14 cellular contexts compared by ENCODE assay signal in genomic region chr1:2104621-2105427, GRCh38. TPM values are rescaled to one million over a fixed set of nuclear protein-coding genes. Genes with fewer than 3 reads are reported as not detected.
A peak's percentile ranks its signal among the peaks of the same experiment; 100 is the strongest.
DNase-seq lines count a peak whose midpoint lies in the region; ATAC-seq and TF ChIP-seq lines count a peak whose summit lies in the region.
"Had no signal": no experiment of that assay in that cellular context is flagged by ENCODE, and none has a peak within 500 bp of the region (broad histone marks: within the 10 kb centered on the region; RNA-seq: fewer than 3 reads in every experiment).

No MANE protein-coding gene starts in this region.

- no peak overlapping the region for H3K4me3 ChIP-seq in neural progenitor cell
- H3K4me3 ChIP-seq in foreskin fibroblast (ENCODE audit: low read depth in 1 of 2, low read length in 2 of 2), result no peak overlapping the region

- TF ChIP-seq CTCF in glutamatergic neuron (IDR thresholded peaks at IDR 0.05; ENCODE audit: partially characterized antibody, unreplicated experiment) (no peak), neural progenitor cell (IDR thresholded peaks at IDR 0.05) (peak; percentile 29), foreskin fibroblast (IDR thresholded peaks at IDR 0.05; ENCODE audit: low read depth, low read length) (no peak)

- H3K79me2 ChIP-seq in neural progenitor cell (ENCODE audit: low read depth), result no peaks in the 10 kb centered on the region

- H3K4me2 ChIP-seq in neural progenitor cell, result no peak overlapping the region

- H3K36me3 ChIP-seq in neural progenitor cell, result no peaks in the 10 kb centered on the region

- H3K27me3 Mint-ChIP-seq in glutamatergic neuron (ENCODE audit: unreplicated experiment), result peaks cover 21% of the 10 kb centered on the region
- H3K27me3 Mint-ChIP-seq in neural progenitor cell (ENCODE audit: insufficient read depth, low read depth), result peaks cover 12% of the 10 kb centered on the region
- H3K27me3 Mint-ChIP-seq: activated naive CD8-positive, alpha-beta T cell treated with anti-CD3 and anti-CD28 coated beads, Interleukin-2, amount 10 ng/mL, durations not matched to agents 7 days and 5 days; CD4-positive, CD25-positive, alpha-beta regulatory T cell had no signal

- peaks cover 6% of the 10 kb centered on the region for H3K36me3 Mint-ChIP-seq in glutamatergic neuron (ENCODE audit: unreplicated experiment)
- H3K36me3 Mint-ChIP-seq in neural progenitor cell, result no peaks in the 10 kb centered on the region
- H3K36me3 Mint-ChIP-seq: activated naive CD8-positive, alpha-beta T cell treated with anti-CD3 and anti-CD28 coated beads, Interleukin-2, amount 10 ng/mL, durations not matched to agents 7 days and 5 days had no signal

- H3K27ac Mint-ChIP-seq in glutamatergic neuron (ENCODE audit: unreplicated experiment), result peak overlapping the region; percentile 35
- H3K27ac Mint-ChIP-seq in neural progenitor cell, result no peak overlapping the region
- H3K27ac Mint-ChIP-seq: activated naive CD8-positive, alpha-beta T cell treated with anti-CD3 and anti-CD28 coated beads, Interleukin-2, amount 10 ng/mL, durations not matched to agents 7 days and 5 days; CD4-positive, CD25-positive, alpha-beta regulatory T cell had no signal

- H3K4me1 Mint-ChIP-seq in glutamatergic neuron (ENCODE audit: low read depth, unreplicated experiment) (peaks cover 33% of the 10 kb centered on the region), neural progenitor cell (peaks cover 16% of the 10 kb centered on the region)
- H3K4me1 Mint-ChIP-seq: activated naive CD8-positive, alpha-beta T cell treated with anti-CD3 and anti-CD28 coated beads, Interleukin-2, amount 10 ng/mL, durations not matched to agents 7 days and 5 days had no signal

- no peaks in the 10 kb centered on the region for H3K4me1 ChIP-seq in neural progenitor cell

- no peak overlapping the region for H2AFZ ChIP-seq in neural progenitor cell (replicated peaks)

- no peak overlapping the region for H3K27ac ChIP-seq in neural progenitor cell

- peak; percentile 72 for DNase-seq in DMS153 treated with DMSO at 0.1 percent for 48 hours (lab: John Stamatoyannopoulos, UW; ENCODE audit: unreplicated experiment)
- peak; percentile 84 for DNase-seq in NCI-H510A (lab: John Stamatoyannopoulos, UW)
- DNase-seq in glutamatergic neuron, result peak; percentile 30
- peak; percentile 41 for DNase-seq in neural progenitor cell (ENCODE audit: low spot score)
- DNase-seq in UCSD-AML1 (lab: John Stamatoyannopoulos, UW; ENCODE audit: unreplicated experiment), result no peak
- no peak for DNase-seq in foreskin fibroblast
- DNase-seq: activated naive CD8-positive, alpha-beta T cell treated with anti-CD3 and anti-CD28 coated beads, Interleukin-2, amount 10 ng/mL, durations not matched to agents 7 days and 5 days; CD4-positive, CD25-positive, alpha-beta regulatory T cell; Karpas-422; NCI-H2081 treated with DMSO at 0.1 percent for 48 hours; T-helper 9 cell had no signal

- H4K20me1 ChIP-seq in neural progenitor cell (ENCODE audit: low read depth), result peaks cover 12% of the 10 kb centered on the region

- ATAC-seq in GM21360 (IDR thresholded peaks at IDR 0.05; ENCODE audit: unreplicated experiment) (no peak), GM19397 (IDR thresholded peaks at IDR 0.05; ENCODE audit: unreplicated experiment) (no peak)
- ATAC-seq: HCT116 had no signal

- no peak overlapping the region for H3K4me3 Mint-ChIP-seq in glutamatergic neuron (ENCODE audit: unreplicated experiment)
- no peak overlapping the region for H3K4me3 Mint-ChIP-seq in neural progenitor cell
- H3K4me3 Mint-ChIP-seq: activated naive CD8-positive, alpha-beta T cell treated with anti-CD3 and anti-CD28 coated beads, Interleukin-2, amount 10 ng/mL, durations not matched to agents 7 days and 5 days; CD4-positive, CD25-positive, alpha-beta regulatory T cell had no signal

- H3K27me3 ChIP-seq in neural progenitor cell, result no peaks in the 10 kb centered on the region

- no peaks in the 10 kb centered on the region for H3K9me3 ChIP-seq in neural progenitor cell (ENCODE audit: low read depth)

- H3K9ac ChIP-seq in neural progenitor cell, result no peak overlapping the region

- H3F3A ChIP-seq in neural progenitor cell (ENCODE audit: low read depth), result no peaks in the 10 kb centered on the region

- H3K9me3 Mint-ChIP-seq in glutamatergic neuron (ENCODE audit: unreplicated experiment), result peaks cover 15% of the 10 kb centered on the region
- H3K9me3 Mint-ChIP-seq in neural progenitor cell, result no peaks in the 10 kb centered on the region
- H3K9me3 Mint-ChIP-seq: activated naive CD8-positive, alpha-beta T cell treated with anti-CD3 and anti-CD28 coated beads, Interleukin-2, amount 10 ng/mL, durations not matched to agents 7 days and 5 days had no signal

RNA-seq across cellular contexts. Expression of gene PRKCZ, which starts 54.6 kb away (rescaled TPM):
- 120 TPM for total RNA-seq in glutamatergic neuron (ENCODE audit: unreplicated experiment)
- 33.4 and 47.2 TPM in 2 replicates for total RNA-seq in neural progenitor cell (ENCODE audit: low replicate concordance)

Comparison
In these comparisons a context has a peak if more than half of its experiments do, and no peak if none do; other contexts are left out.
1. DNase-seq: peak in DMS153 treated with DMSO at 0.1 percent for 48 hours (single experiment), NCI-H510A (single experiment), glutamatergic neuron (single experiment) and neural progenitor cell (single experiment); none in UCSD-AML1 (single experiment) and foreskin fibroblast (0 of 2).